18 cellular contexts compared by ENCODE assay signal in the genomic region with DNA sequence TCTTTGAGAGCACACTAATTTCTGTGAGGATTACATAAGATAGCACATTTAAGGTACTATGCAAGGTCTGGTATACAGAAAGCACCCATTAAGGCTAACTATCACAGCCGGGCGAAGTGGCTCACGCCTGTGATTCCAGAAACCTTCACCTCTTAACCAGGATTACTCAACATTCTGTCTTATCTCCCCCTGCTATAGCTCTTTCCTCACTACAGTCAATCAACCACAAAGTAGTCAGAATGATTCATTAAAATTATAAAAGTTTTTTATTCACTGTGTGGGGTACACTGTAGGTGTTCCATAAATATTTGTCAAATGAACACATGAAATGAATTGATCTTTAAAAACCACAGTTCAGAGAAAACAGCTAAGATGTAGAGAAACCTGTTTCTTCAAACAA. TPM values are rescaled to one million over a fixed set of nuclear protein-coding genes. Genes with fewer than 3 reads are reported as not detected.
DNase-seq lines count a peak whose midpoint lies in the region; ATAC-seq and TF ChIP-seq lines count a peak whose summit lies in the region.
"Had no signal": no experiment of that assay in that cellular context is flagged by ENCODE, and none has a peak within 500 bp of the region (broad histone marks: within the 10 kb centered on the region; RNA-seq: fewer than 3 reads in every experiment).

No MANE protein-coding gene starts in this region.

- no peak for TF ChIP-seq POLR2A in prostate gland (IDR thresholded peaks at IDR 0.05)

- peaks cover 7% of the 10 kb centered on the region for H3K4me1 ChIP-seq in RWPE2 (ENCODE audit: insufficient read depth, poor library complexity, severe bottlenecking)
- no peaks in the 10 kb centered on the region for H3K4me1 ChIP-seq in smooth muscle cell (ENCODE audit: low read depth)
- no peaks in the 10 kb centered on the region for H3K4me1 ChIP-seq in BE2C
- no peaks in the 10 kb centered on the region for H3K4me1 ChIP-seq in prostate gland (replicated peaks)
- no peaks in the 10 kb centered on the region for H3K4me1 ChIP-seq in neural progenitor cell

- no peak overlapping the region for H3K4me2 ChIP-seq in smooth muscle cell
- no peak overlapping the region for H3K4me2 ChIP-seq in neural progenitor cell

- H3F3A ChIP-seq in smooth muscle cell (ENCODE audit: low read depth) (no peaks in the 10 kb centered on the region), neural progenitor cell (ENCODE audit: low read depth) (peaks cover 2% of the 10 kb centered on the region)

- H3K9me3 ChIP-seq in RWPE2 (ENCODE audit: severe bottlenecking) (no peaks in the 10 kb centered on the region), smooth muscle cell (replicated peaks; ENCODE audit: low read depth) (no peaks in the 10 kb centered on the region), BE2C (no peaks in the 10 kb centered on the region), prostate gland (no peaks in the 10 kb centered on the region), neural progenitor cell (ENCODE audit: low read depth) (no peaks in the 10 kb centered on the region)

- no peak overlapping the region for H3K27ac Mint-ChIP-seq in neural progenitor cell

- no peak for TF ChIP-seq CTCF in RWPE2 (IDR thresholded peaks at IDR 0.05; ENCODE audit: poor library complexity, severe bottlenecking)
- TF ChIP-seq CTCF in choroid plexus epithelial cell (conservative IDR thresholded peaks at IDR 0.05; ENCODE audit: low read depth, low read length), result no peak
- no peak for TF ChIP-seq CTCF in smooth muscle cell (IDR thresholded peaks at IDR 0.05; ENCODE audit: borderline replicate concordance, insufficient read depth, poor library complexity, severe bottlenecking)
- TF ChIP-seq CTCF in BE2C (IDR thresholded peaks at IDR 0.05; ENCODE audit: low read depth, low read length), result no peak
- no peak for TF ChIP-seq CTCF in prostate gland (IDR thresholded peaks at IDR 0.05)
- TF ChIP-seq CTCF in neural progenitor cell (IDR thresholded peaks at IDR 0.05), result no peak

- no peak overlapping the region for H3K27ac ChIP-seq in RWPE2 (ENCODE audit: poor library complexity, severe bottlenecking)
- peak overlapping the region; percentile 39 for H3K27ac ChIP-seq in smooth muscle cell (ENCODE audit: low read depth)
- no peak overlapping the region for H3K27ac ChIP-seq in prostate gland
- H3K27ac ChIP-seq in neural progenitor cell, result no peak overlapping the region
- H3K27ac ChIP-seq: 22Rv1 had no signal

- peaks cover 93% of the 10 kb centered on the region for H3K36me3 ChIP-seq in RWPE2 (ENCODE audit: low read depth)
- H3K36me3 ChIP-seq in smooth muscle cell (ENCODE audit: low read depth), result peaks cover 34% of the 10 kb centered on the region
- peaks cover 93% of the 10 kb centered on the region for H3K36me3 ChIP-seq in BE2C
- H3K36me3 ChIP-seq in prostate gland, result no peaks in the 10 kb centered on the region
- H3K36me3 ChIP-seq in neural progenitor cell, result peaks cover 71% of the 10 kb centered on the region

- no peaks in the 10 kb centered on the region for H3K27me3 ChIP-seq in RWPE2 (ENCODE audit: insufficient read depth, poor library complexity, severe bottlenecking)
- no peaks in the 10 kb centered on the region for H3K27me3 ChIP-seq in smooth muscle cell (ENCODE audit: low read depth)
- no peaks in the 10 kb centered on the region for H3K27me3 ChIP-seq in BE2C
- H3K27me3 ChIP-seq in prostate gland (replicated peaks; ENCODE audit: insufficient read depth), result no peaks in the 10 kb centered on the region
- no peaks in the 10 kb centered on the region for H3K27me3 ChIP-seq in neural progenitor cell

- intact Hi-C loops in prostate gland (cut with DNase I), result no loop called here

- H3K36me3 Mint-ChIP-seq in neural progenitor cell, result peaks cover 47% of the 10 kb centered on the region

- ATAC-seq in activated CD4-positive, CD25-positive, alpha-beta regulatory T cell treated with anti-CD3 and anti-CD28 coated beads, Interleukin-2, amount 50 U/mL, for 24 hours, result peak; percentile 92 to 96
- peak; percentile 55 for ATAC-seq in RWPE2 (ENCODE audit: low read depth)
- ATAC-seq: naive thymus-derived CD8-positive, alpha-beta T cell; right cardiac atrium had no signal

- no peaks in the 10 kb centered on the region for H3K27me3 Mint-ChIP-seq in neural progenitor cell (ENCODE audit: insufficient read depth, low read depth)
- H3K27me3 Mint-ChIP-seq: CD4-positive, alpha-beta T cell; naive thymus-derived CD8-positive, alpha-beta T cell had no signal

- no peak overlapping the region for H3K9ac ChIP-seq in smooth muscle cell (ENCODE audit: low read depth)
- H3K9ac ChIP-seq in neural progenitor cell, result no peak overlapping the region

- H3K9me3 Mint-ChIP-seq in neural progenitor cell, result no peaks in the 10 kb centered on the region
- H3K9me3 Mint-ChIP-seq: CD4-positive, alpha-beta T cell; naive thymus-derived CD8-positive, alpha-beta T cell had no signal

- no peaks in the 10 kb centered on the region for H3K79me2 ChIP-seq in smooth muscle cell (ENCODE audit: low read depth)
- H3K79me2 ChIP-seq in neural progenitor cell (ENCODE audit: low read depth), result no peaks in the 10 kb centered on the region

- H4K20me1 ChIP-seq in smooth muscle cell (ENCODE audit: low read depth), result no peaks in the 10 kb centered on the region
- no peaks in the 10 kb centered on the region for H4K20me1 ChIP-seq in neural progenitor cell (ENCODE audit: low read depth)

- WGBS in smooth muscle cell (ENCODE audit: low lambda C conversion rate), result 76% methylated on average over 3 of the region's 3 CpGs
- 88% methylated on average over 3 of the region's 3 CpGs for WGBS in prostate gland

- no peak for DNase-seq in activated CD4-positive, CD25-positive, alpha-beta regulatory T cell treated with anti-CD3 and anti-CD28 coated beads, Interleukin-2, amount 50 U/mL, for 72 hours
- DNase-seq in RWPE2 (ENCODE audit: low spot score), result no peak
- peak; percentile 39 for DNase-seq in choroid plexus epithelial cell (ENCODE audit: low read depth)
- no peak for DNase-seq in smooth muscle cell (lab: John Stamatoyannopoulos, UW; ENCODE audit: unreplicated experiment)
- no peak for DNase-seq in BE2C
- no peak for DNase-seq in prostate gland (ENCODE audit: low spot score)
- DNase-seq in neural progenitor cell (ENCODE audit: low spot score), result no peak
- DNase-seq: amniotic stem cell; CD4-positive, alpha-beta T cell; cortex of kidney; GF-D8; IMR-90; naive thymus-derived CD8-positive, alpha-beta T cell; NCI-H1436; NCI-H524; right cardiac atrium had no signal

- H3K4me1 Mint-ChIP-seq in neural progenitor cell, result peaks cover 3% of the 10 kb centered on the region

- H3K4me3 Mint-ChIP-seq in neural progenitor cell, result no peak overlapping the region
- H3K4me3 Mint-ChIP-seq: CD4-positive, alpha-beta T cell; naive thymus-derived CD8-positive, alpha-beta T cell had no signal

- no peak overlapping the region for H3K4me3 ChIP-seq in RWPE2 (ENCODE audit: severe bottlenecking)
- H3K4me3 ChIP-seq in choroid plexus epithelial cell (ENCODE audit: low read depth, low read length), result no peak overlapping the region
- H3K4me3 ChIP-seq in smooth muscle cell, result no peak overlapping the region
- H3K4me3 ChIP-seq in BE2C (ENCODE audit: low read depth, low read length), result no peak overlapping the region
- no peak overlapping the region for H3K4me3 ChIP-seq in prostate gland
- no peak overlapping the region for H3K4me3 ChIP-seq in neural progenitor cell

- no peak overlapping the region for H2AFZ ChIP-seq in smooth muscle cell (ENCODE audit: low read depth)
- H2AFZ ChIP-seq in neural progenitor cell (replicated peaks), result no peak overlapping the region

RNA-seq across cellular contexts. Expression of gene CHD1, which starts 48.7 kb away (rescaled TPM):
- total RNA-seq in smooth muscle cell (51.5 and 66.3 TPM in 2 replicates), prostate gland (10 to 100 TPM; 38.5 to 52.9 TPM), neural progenitor cell (ENCODE audit: low replicate concordance) (112 and 198 TPM in 2 replicates)
- polyA plus RNA-seq in smooth muscle cell, result 12.0 and 14.0 TPM in 2 replicates
- polyA plus RNA-seq in BE2C (2012; ENCODE audit: insufficient read depth, insufficient read length, low read depth), result 20.3 TPM
